In the genomic region with DNA sequence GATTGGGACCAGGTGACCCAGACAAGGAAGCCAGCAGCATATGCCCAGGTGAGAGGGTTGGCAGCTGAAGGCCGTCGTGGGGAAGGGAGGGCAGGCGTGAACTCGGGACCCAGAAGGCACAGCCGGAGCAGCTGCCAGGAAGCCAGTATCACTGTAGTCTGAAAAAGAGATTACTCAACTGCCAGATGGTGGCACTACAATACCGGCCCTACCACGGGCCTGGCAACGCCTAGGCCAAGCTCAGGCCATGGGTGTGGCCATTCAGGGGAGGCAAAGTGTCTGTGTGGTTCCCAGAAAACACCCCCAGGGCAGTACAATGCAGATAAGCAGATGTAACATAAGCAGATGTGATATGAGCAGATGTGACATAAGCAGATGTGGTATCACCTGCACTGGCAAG, we compare ENCODE assay signal across 1 cellular context.
TF ChIP-seq lines count a peak whose summit lies in the region.

No MANE protein-coding gene starts in this region.

TF ChIP-seq in HepG2, 621 proteins besides CTCF, POLR2A, EP300 and RAD21:
- no peak for TF ChIP-seq GATAD2A (CRISPR knock-in tag; IDR thresholded peaks at IDR 0.05)
- TF ChIP-seq, protein P1, sequence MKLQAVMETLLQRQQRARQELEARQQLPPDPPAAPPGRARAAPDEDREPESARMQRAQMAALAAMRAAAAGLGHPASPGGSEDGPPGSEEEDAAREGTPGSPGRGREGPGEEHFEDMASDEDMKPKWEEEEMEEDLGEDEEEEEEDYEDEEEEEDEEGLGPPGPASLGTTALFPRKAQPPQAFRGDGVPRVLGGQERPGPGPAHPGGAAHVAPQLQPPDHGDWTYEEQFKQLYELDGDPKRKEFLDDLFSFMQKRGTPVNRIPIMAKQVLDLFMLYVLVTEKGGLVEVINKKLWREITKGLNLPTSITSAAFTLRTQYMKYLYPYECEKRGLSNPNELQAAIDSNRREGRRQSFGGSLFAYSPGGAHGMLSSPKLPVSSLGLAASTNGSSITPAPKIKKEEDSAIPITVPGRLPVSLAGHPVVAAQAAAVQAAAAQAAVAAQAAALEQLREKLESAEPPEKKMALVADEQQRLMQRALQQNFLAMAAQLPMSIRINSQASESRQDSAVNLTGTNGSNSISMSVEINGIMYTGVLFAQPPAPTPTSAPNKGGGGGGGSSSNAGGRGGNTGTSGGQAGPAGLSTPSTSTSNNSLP (IDR thresholded peaks at IDR 0.05; ENCODE audit: low read depth, low read length): no peak
- no peak for TF ChIP-seq ZNF430 (CRISPR knock-in tag; IDR thresholded peaks at IDR 0.05)
- no peak for TF ChIP-seq PITX1 (CRISPR knock-in tag; IDR thresholded peaks at IDR 0.05)
- TF ChIP-seq, protein P2, sequence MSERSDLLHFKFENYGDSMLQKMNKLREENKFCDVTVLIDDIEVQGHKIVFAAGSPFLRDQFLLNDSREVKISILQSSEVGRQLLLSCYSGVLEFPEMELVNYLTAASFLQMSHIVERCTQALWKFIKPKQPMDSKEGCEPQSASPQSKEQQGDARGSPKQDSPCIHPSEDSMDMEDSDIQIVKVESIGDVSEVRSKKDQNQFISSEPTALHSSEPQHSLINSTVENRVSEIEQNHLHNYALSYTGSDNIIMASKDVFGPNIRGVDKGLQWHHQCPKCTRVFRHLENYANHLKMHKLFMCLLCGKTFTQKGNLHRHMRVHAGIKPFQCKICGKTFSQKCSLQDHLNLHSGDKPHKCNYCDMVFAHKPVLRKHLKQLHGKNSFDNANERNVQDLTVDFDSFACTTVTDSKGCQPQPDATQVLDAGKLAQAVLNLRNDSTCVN (CRISPR knock-in tag; IDR thresholded peaks at IDR 0.05; ENCODE audit: borderline replicate concordance): no peak
- TF ChIP-seq ZNF3 (CRISPR knock-in tag; IDR thresholded peaks at IDR 0.05): no peak
- TF ChIP-seq RBM39 (IDR thresholded peaks at IDR 0.05; ENCODE audit: low read depth, low read length, poor library complexity, severe bottlenecking): no peak
- TF ChIP-seq ZNF570 (CRISPR knock-in tag; IDR thresholded peaks at IDR 0.05; ENCODE audit: borderline replicate concordance): no peak
- no peak for TF ChIP-seq ZSCAN29 (CRISPR knock-in tag; conservative IDR thresholded peaks at IDR 0.05)
- TF ChIP-seq, protein P3, sequence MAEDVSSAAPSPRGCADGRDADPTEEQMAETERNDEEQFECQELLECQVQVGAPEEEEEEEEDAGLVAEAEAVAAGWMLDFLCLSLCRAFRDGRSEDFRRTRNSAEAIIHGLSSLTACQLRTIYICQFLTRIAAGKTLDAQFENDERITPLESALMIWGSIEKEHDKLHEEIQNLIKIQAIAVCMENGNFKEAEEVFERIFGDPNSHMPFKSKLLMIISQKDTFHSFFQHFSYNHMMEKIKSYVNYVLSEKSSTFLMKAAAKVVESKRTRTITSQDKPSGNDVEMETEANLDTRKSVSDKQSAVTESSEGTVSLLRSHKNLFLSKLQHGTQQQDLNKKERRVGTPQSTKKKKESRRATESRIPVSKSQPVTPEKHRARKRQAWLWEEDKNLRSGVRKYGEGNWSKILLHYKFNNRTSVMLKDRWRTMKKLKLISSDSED (CRISPR knock-in tag; IDR thresholded peaks at IDR 0.05): no peak
- TF ChIP-seq, protein P4, sequence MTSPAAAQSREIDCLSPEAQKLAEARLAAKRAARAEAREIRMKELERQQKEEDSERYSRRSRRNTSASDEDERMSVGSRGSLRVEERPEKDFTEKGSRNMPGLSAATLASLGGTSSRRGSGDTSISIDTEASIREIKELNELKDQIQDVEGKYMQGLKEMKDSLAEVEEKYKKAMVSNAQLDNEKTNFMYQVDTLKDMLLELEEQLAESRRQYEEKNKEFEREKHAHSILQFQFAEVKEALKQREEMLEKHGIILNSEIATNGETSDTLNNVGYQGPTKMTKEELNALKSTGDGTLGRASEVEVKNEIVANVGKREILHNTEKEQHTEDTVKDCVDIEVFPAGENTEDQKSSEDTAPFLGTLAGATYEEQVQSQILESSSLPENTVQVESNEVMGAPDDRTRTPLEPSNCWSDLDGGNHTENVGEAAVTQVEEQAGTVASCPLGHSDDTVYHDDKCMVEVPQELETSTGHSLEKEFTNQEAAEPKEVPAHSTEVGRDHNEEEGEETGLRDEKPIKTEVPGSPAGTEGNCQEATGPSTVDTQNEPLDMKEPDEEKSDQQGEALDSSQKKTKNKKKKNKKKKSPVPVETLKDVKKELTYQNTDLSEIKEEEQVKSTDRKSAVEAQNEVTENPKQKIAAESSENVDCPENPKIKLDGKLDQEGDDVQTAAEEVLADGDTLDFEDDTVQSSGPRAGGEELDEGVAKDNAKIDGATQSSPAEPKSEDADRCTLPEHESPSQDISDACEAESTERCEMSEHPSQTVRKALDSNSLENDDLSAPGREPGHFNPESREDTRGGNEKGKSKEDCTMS (CRISPR knock-in tag; conservative IDR thresholded peaks at IDR 0.05): no peak
- TF ChIP-seq CHCHD3 (CRISPR knock-in tag; IDR thresholded peaks at IDR 0.05): no peak
- TF ChIP-seq CHD2 (IDR thresholded peaks at IDR 0.05; ENCODE audit: low read depth, low read length): no peak
- no peak for TF ChIP-seq CENPX (CRISPR knock-in tag; IDR thresholded peaks at IDR 0.05)
- TF ChIP-seq, protein P5, sequence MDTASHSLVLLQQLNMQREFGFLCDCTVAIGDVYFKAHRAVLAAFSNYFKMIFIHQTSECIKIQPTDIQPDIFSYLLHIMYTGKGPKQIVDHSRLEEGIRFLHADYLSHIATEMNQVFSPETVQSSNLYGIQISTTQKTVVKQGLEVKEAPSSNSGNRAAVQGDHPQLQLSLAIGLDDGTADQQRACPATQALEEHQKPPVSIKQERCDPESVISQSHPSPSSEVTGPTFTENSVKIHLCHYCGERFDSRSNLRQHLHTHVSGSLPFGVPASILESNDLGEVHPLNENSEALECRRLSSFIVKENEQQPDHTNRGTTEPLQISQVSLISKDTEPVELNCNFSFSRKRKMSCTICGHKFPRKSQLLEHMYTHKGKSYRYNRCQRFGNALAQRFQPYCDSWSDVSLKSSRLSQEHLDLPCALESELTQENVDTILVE (CRISPR knock-in tag; IDR thresholded peaks at IDR 0.05): no peak
- no peak for TF ChIP-seq HOXA5 (CRISPR knock-in tag; IDR thresholded peaks at IDR 0.05)
- TF ChIP-seq ZNF629 (CRISPR knock-in tag; conservative IDR thresholded peaks at IDR 0.05): no peak
- TF ChIP-seq, protein P6, sequence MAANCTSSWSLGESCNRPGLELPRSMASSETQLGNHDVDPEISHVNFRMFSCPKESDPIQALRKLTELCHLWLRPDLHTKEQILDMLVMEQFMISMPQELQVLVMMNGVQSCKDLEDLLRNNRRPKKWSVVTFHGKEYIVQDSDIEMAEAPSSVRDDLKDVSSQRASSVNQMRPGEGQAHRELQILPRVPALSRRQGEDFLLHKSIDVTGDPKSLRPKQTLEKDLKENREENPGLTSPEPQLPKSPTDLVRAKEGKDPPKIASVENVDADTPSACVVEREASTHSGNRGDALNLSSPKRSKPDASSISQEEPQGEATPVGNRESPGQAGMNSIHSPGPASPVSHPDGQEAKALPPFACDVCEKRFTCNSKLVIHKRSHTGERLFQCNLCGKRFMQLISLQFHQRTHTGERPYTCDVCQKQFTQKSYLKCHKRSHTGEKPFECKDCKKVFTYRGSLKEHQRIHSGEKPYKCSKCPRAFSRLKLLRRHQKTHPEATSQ (CRISPR knock-in tag; IDR thresholded peaks at IDR 0.05; ENCODE audit: borderline replicate concordance): no peak
- TF ChIP-seq, protein P7, sequence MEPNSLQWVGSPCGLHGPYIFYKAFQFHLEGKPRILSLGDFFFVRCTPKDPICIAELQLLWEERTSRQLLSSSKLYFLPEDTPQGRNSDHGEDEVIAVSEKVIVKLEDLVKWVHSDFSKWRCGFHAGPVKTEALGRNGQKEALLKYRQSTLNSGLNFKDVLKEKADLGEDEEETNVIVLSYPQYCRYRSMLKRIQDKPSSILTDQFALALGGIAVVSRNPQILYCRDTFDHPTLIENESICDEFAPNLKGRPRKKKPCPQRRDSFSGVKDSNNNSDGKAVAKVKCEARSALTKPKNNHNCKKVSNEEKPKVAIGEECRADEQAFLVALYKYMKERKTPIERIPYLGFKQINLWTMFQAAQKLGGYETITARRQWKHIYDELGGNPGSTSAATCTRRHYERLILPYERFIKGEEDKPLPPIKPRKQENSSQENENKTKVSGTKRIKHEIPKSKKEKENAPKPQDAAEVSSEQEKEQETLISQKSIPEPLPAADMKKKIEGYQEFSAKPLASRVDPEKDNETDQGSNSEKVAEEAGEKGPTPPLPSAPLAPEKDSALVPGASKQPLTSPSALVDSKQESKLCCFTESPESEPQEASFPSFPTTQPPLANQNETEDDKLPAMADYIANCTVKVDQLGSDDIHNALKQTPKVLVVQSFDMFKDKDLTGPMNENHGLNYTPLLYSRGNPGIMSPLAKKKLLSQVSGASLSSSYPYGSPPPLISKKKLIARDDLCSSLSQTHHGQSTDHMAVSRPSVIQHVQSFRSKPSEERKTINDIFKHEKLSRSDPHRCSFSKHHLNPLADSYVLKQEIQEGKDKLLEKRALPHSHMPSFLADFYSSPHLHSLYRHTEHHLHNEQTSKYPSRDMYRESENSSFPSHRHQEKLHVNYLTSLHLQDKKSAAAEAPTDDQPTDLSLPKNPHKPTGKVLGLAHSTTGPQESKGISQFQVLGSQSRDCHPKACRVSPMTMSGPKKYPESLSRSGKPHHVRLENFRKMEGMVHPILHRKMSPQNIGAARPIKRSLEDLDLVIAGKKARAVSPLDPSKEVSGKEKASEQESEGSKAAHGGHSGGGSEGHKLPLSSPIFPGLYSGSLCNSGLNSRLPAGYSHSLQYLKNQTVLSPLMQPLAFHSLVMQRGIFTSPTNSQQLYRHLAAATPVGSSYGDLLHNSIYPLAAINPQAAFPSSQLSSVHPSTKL (CRISPR knock-in tag; IDR thresholded peaks at IDR 0.05): no peak
- no peak for TF ChIP-seq ZNF652 (CRISPR knock-in tag; IDR thresholded peaks at IDR 0.05; ENCODE audit: borderline replicate concordance, low read depth)
